8 cellular contexts compared by ENCODE assay signal in genomic region chr19:35248310-35249145, GRCh38. TPM values are rescaled to one million over a fixed set of nuclear protein-coding genes. Genes with fewer than 3 reads are reported as not detected.
DNase-seq lines count a peak whose midpoint lies in the region; ATAC-seq, FAIRE-seq and TF ChIP-seq lines count a peak whose summit lies in the region.

Gene LSR, plus strand, starts transcription at chr19:35249002. Its CDS starts 21 bp downstream, at chr19:35249023.

- H3K79me1 ChIP-seq in H1 (ENCODE audit: low read depth, low read length): peaks cover 7% of the 10 kb centered on the region; the same call in 1 of the 2 replicates

- H3K27me3 ChIP-seq in H1 (replicated peaks in 1 of 4; ENCODE audit: control insufficient read depth in 3 of 4, extremely low read depth in 1 of 4, insufficient read depth in 3 of 4, low read length in 3 of 4) (no peaks in the 10 kb centered on the region), thoracic aorta (replicated peaks; ENCODE audit: insufficient read depth) (no peaks in the 10 kb centered on the region)

- CTCF ChIA-PET in GM10248 (lab: Yijun Ruan, JAX): interaction anchor here (1.5 kb wide), 1 partner anchor 247 kb away, joined by 3 read pairs; no protein-coding TSS in a partner anchor
- CTCF ChIA-PET in HEK293 (lab: Yijun Ruan, JAX): interaction anchor here (0.6 to 1.5 kb wide), 5 partner anchors 28 to 455 kb away, joined by 3 to 5 read pairs (median 4); no protein-coding TSS in a partner anchor
- CTCF ChIA-PET in H1 (lab: Charles Lee; ENCODE audit: partially characterized antibody): interaction anchor here (1.0 kb wide), 2 partner anchors 24 to 107 kb away, joined by 3 read pairs; no protein-coding TSS in a partner anchor

- TF ChIP-seq EP300 in H1 (IDR thresholded peaks at IDR 0.05; ENCODE audit: borderline replicate concordance in 1 of 2, low read depth in 2 of 2, low read length in 2 of 2): peak in 1 of 2 experiments; percentile 97; a peak in 2 of 3 replicates

- peak within 1 kb of the TSS; percentile 100 for H2BK5ac ChIP-seq in H1 (ENCODE audit: low read depth, low read length)

- peak within 1 kb of the TSS; percentile 97 for H3K56ac ChIP-seq in H1 (replicated peaks; ENCODE audit: insufficient read length, low read depth, low read length)

- H3K9ac ChIP-seq in H1 (replicated peaks in 1 of 4; ENCODE audit: extremely low read depth in 1 of 4, low read depth in 3 of 4, low read length in 3 of 4): peak within 1 kb of the TSS; percentile 88 to 99 (median 97)

- peaks cover 17 to 21% of the 10 kb centered on the region in 2 experiments for H4K20me1 ChIP-seq in H1 (replicated peaks in 1 of 2; ENCODE audit: control insufficient read depth in 1 of 2, insufficient read depth in 2 of 2, low read length in 2 of 2)

- H2BK15ac ChIP-seq in H1 (ENCODE audit: low read length): 0 out of 2 replicates have a peak within 1 kb of the TSS, but pooled peaks have one; percentile 29

- H3K4me3 ChIP-seq in HEK293 (ENCODE audit: low read depth, low read length) (peak within 1 kb of the TSS; percentile 63), H1 (ENCODE audit: extremely low read depth in 1 of 4, insufficient read depth in 2 of 4, low read depth in 3 of 4, low read length in 4 of 4) (peak within 1 kb of the TSS; percentile 44 to 96 (median 72)), thoracic aorta (peak within 1 kb of the TSS; percentile 73)

- H2BK12ac ChIP-seq in H1 (ENCODE audit: low read depth, low read length): peak within 1 kb of the TSS; percentile 100

- H2AFZ ChIP-seq in H1 (ENCODE audit: low read length): peak within 1 kb of the TSS; percentile 99; the same call in 1 of the 2 replicates

- H3K23me2 ChIP-seq in H1 (ENCODE audit: low read depth, low read length): peaks cover 10% of the 10 kb centered on the region; the same call in 1 of the 2 replicates

- no peaks in the 10 kb centered on the region for H3K9me3 Mint-ChIP-seq in natural killer cell

- H3K27me3 Mint-ChIP-seq in natural killer cell (ENCODE audit: low read depth in 2 of 2): peaks cover 37 to 42% of the 10 kb centered on the region in 2 donors

- peak within 1 kb of the TSS; percentile 99 for H3K18ac ChIP-seq in H1 (ENCODE audit: extremely low read depth, low read length)

- peak within 1 kb of the TSS; percentile 40; the same call in 1 of the 2 replicates for H2AK5ac ChIP-seq in H1 (ENCODE audit: low read depth, low read length)

- peak within 1 kb of the TSS; percentile 100 for H4K5ac ChIP-seq in H1 (ENCODE audit: insufficient read length, low read depth, low read length)

- DNase-seq in GM10248 (ENCODE audit: extremely low spot score) (peak; percentile 97), NCI-H146 treated with DMSO at 0.1 percent for 48 hours (lab: John Stamatoyannopoulos, UW; ENCODE audit: unreplicated experiment) (peak; percentile 94), H1 (ENCODE audit: low read depth in 1 of 2, low spot score in 2 of 2) (peak; percentile 88 to 93), natural killer cell (peak; percentile 30), thoracic aorta (ENCODE audit: low spot score) (no peak), cortex of kidney (lab: John Stamatoyannopoulos, UW) (no peak)
- DNase-seq in activated CD4-positive, alpha-beta T cell treated with anti-CD3 and anti-CD28 coated beads, Interleukin-2, amount 50 U/mL, for 4 hours: peak; percentile 66 to 70

- peaks cover 27 to 39% of the 10 kb centered on the region in 2 experiments for H3K36me3 ChIP-seq in HEK293 (ENCODE audit: control insufficient read depth in 2 of 2, insufficient read depth in 1 of 2, low read length in 2 of 2)
- peaks cover 9 to 15% (median 13%) of the 10 kb centered on the region in 4 experiments; a peak in 7 of 8 replicates for H3K36me3 ChIP-seq in H1 (ENCODE audit: control insufficient read depth in 2 of 4, insufficient read depth in 4 of 4, low read length in 3 of 4)
- H3K36me3 ChIP-seq in thoracic aorta: no peaks in the 10 kb centered on the region

- peak within 1 kb of the TSS in 1 of 2 donors; percentile 52 for H3K27ac Mint-ChIP-seq in natural killer cell

- TF ChIP-seq POLR2A in H1 (IDR thresholded peaks at IDR 0.05; ENCODE audit: control extremely low read depth in 1 of 2, low read depth in 2 of 2, low read length in 2 of 2): peak; percentile 99

- H3K4ac ChIP-seq in H1 (replicated peaks; ENCODE audit: insufficient read length, low read depth, low read length): peak within 1 kb of the TSS; percentile 99

- WGBS in H1 (ENCODE audit: extremely low coverage in 1 of 2, insufficient coverage in 1 of 2, insufficient read length in 1 of 2, insufficient replicate concordance in 2 of 2, low coverage in 1 of 2, low lambda C conversion rate in 2 of 2, missing lambda C conversion rate in 1 of 2), 2 experiments: 3% methylated on average over 52 of the region's 69 CpGs; no CpG with 5 or more reads in 1 of the 2 experiments

- TF ChIP-seq RAD21 in H1 (IDR thresholded peaks at IDR 0.05 in 1 of 2, conservative IDR thresholded peaks at IDR 0.05 in 1 of 2; ENCODE audit: low read depth in 2 of 2, low read length in 2 of 2): peak in 1 of 2 experiments; percentile 15; a peak in 1 of 4 replicates

- peak within 1 kb of the TSS; percentile 94 for H2BK20ac ChIP-seq in H1 (ENCODE audit: low read length)

- ATAC-seq in natural killer cell (peak; percentile 72 to 79 (median 79)), thoracic aorta (ENCODE audit: insufficient number of reproducible peaks, low FRiP score, low read depth) (no peak)

- POLR2A ChIA-PET in GM10248 (lab: Yijun Ruan, JAX) (no interaction called here), HEK293 (lab: Yijun Ruan, JAX) (interaction anchor here (0.9 to 1.0 kb wide), 2 partner anchors 10 to 107 kb away, joined by 4 read pairs; no protein-coding TSS in a partner anchor), H1 (lab: Charles Lee; ENCODE audit: partially characterized antibody) (interaction anchor here (0.9 to 9.8 kb wide), 11 partner anchors 11 to 95 kb away, joined by 3 to 146 read pairs (median 4); partner anchors contain the start of genes FXYD5 and USF2)

- H2BK120ac ChIP-seq in H1 (replicated peaks; ENCODE audit: low read depth, low read length): peak within 1 kb of the TSS; percentile 100

- no peak for FAIRE-seq in H1 (lab: Jason Lieb, UNC)

- intact Hi-C loops in natural killer cell (cut with micrococcal nuclease): no loop called here

- TF ChIP-seq CTCF in GM10248 (IDR thresholded peaks at IDR 0.05; ENCODE audit: control extremely low read depth, extremely low read depth, low read depth, missing control alignments): no peak
- TF ChIP-seq CTCF in HEK293 (tag by site-specific recombination; IDR thresholded peaks at IDR 0.05): peak; percentile 97
- TF ChIP-seq CTCF in H1 (IDR thresholded peaks at IDR 0.05; ENCODE audit: control extremely low read depth in 1 of 3, insufficient read depth in 1 of 3, low read depth in 1 of 3, low read length in 3 of 3): peak in 1 of 3 experiments; percentile 19; a peak in 1 of 4 replicates
- TF ChIP-seq CTCF in natural killer cell (IDR thresholded peaks at IDR 0.05): no peak
- TF ChIP-seq CTCF in thoracic aorta (IDR thresholded peaks at IDR 0.05): no peak

- H3K4me2 ChIP-seq in H1 (ENCODE audit: insufficient read depth in 1 of 2, low read depth in 2 of 2, low read length in 2 of 2): peak within 1 kb of the TSS; percentile 47 to 83

- peak within 1 kb of the TSS; percentile 100 for H4K91ac ChIP-seq in H1 (replicated peaks; ENCODE audit: insufficient read length, low read length)

- H3K36me3 Mint-ChIP-seq in natural killer cell: peaks cover 5% of the 10 kb centered on the region

- H3K4me1 ChIP-seq in HEK293 (ENCODE audit: control insufficient read depth, insufficient read depth, low read length) (peaks cover 9% of the 10 kb centered on the region), H1 (replicated peaks in 1 of 4; ENCODE audit: control insufficient read depth in 3 of 4, insufficient read depth in 4 of 4, low read length in 3 of 4) (peaks cover 0 to 12% (median 8%) of the 10 kb centered on the region in 4 experiments; a peak in 6 of 7 replicates), thoracic aorta (ENCODE audit: control insufficient read depth in 1 of 2, low read depth in 2 of 2) (peaks cover 0 to 6% of the 10 kb centered on the region in 2 donors)

- H3K27ac ChIP-seq in HEK293 (ENCODE audit: extremely low read depth, low read depth, low read length) (peak within 1 kb of the TSS; percentile 98), H1 (ENCODE audit: low read depth, low read length) (peak within 1 kb of the TSS; percentile 100), thoracic aorta (peak within 1 kb of the TSS; percentile 15 to 43)

- H3K9me3 ChIP-seq in HEK293 (ENCODE audit: control insufficient read depth, insufficient read depth, low read depth, low read length) (no peaks in the 10 kb centered on the region; the same call in 1 of the 2 replicates), H1 (ENCODE audit: insufficient read depth in 2 of 2, low read depth in 1 of 2, low read length in 1 of 2) (no peaks in the 10 kb centered on the region), thoracic aorta (no peaks in the 10 kb centered on the region)

- H4K8ac ChIP-seq in H1 (ENCODE audit: extremely low read depth, insufficient read depth, low read length): peak within 1 kb of the TSS; percentile 100

- H3K4me1 Mint-ChIP-seq in natural killer cell: peaks cover 14 to 24% of the 10 kb centered on the region in 2 donors

- no peak within 1 kb of the TSS for H3K14ac ChIP-seq in H1 (ENCODE audit: insufficient read length)

- peaks cover 10 to 35% of the 10 kb centered on the region in 2 experiments for H3K79me2 ChIP-seq in H1 (ENCODE audit: control insufficient read depth in 1 of 2, insufficient read depth in 2 of 2, low read length in 2 of 2)

- H3K23ac ChIP-seq in H1 (ENCODE audit: insufficient read length): no peak within 1 kb of the TSS

- peak within 1 kb of the TSS; percentile 78 for H3K4me3 Mint-ChIP-seq in natural killer cell

TF ChIP-seq in HEK293, 187 proteins besides CTCF, POLR2A, EP300 and RAD21 (continues in another document):
- TF ChIP-seq ZNF623 (tag by site-specific recombination; IDR thresholded peaks at IDR 0.05) (no peak; the same call in 1 of the 2 replicates), ZNF174 (tag by site-specific recombination; IDR thresholded peaks at IDR 0.05) (no peak), GLIS1 (tag by site-specific recombination; IDR thresholded peaks at IDR 0.05) (peak; percentile 89)

TF ChIP-seq in H1, 55 proteins besides CTCF, POLR2A, EP300 and RAD21 (continues in another document):
- TF ChIP-seq MAFK (IDR thresholded peaks at IDR 0.05; ENCODE audit: low read depth, low read length) (no peak), RXRA (IDR thresholded peaks at IDR 0.05; ENCODE audit: insufficient read depth, low read depth, low read length) (no peak), JUND (IDR thresholded peaks at IDR 0.05; ENCODE audit: low read length) (peak; percentile 95)

RNA-seq across cellular contexts. Expression of gene LSR, which starts in this region (rescaled TPM):
- total RNA-seq in H1 (2021; fragmentation: NEBNext Ultra II Directional; extraction: Animal tissue kit (Norgen Biotek cat#: 25700)): 159 and 166 TPM in 2 replicates
- polyA plus RNA-seq in H1 (2011; rRNA removed): 186 and 296 TPM in 2 replicates
- 106 TPM for polyA plus RNA-seq in H1 (2011; cell fraction: cytosol; rRNA removed)
- polyA plus RNA-seq in H1 (2011; cell fraction: nucleus; rRNA removed): 204 TPM
- 145 to 238 TPM (median 230 TPM) in 4 replicates for polyA plus RNA-seq in H1 (2012, experiment 1 of 2)
- 175 TPM for polyA plus RNA-seq in H1 (2012, experiment 2 of 2)
- 208 TPM for polyA plus RNA-seq in H1 (2013, experiment 1 of 2)
- polyA plus RNA-seq in H1 (2013, experiment 2 of 2): 218 TPM
- polyA minus RNA-seq in H1 (2011; rRNA and poly(A)+ RNA removed): 87.1 and 93.1 TPM in 2 replicates
- polyA minus RNA-seq in H1 (2011; cell fraction: cytosol; rRNA and poly(A)+ RNA removed): 222 TPM
- 191 TPM for polyA minus RNA-seq in H1 (2011; cell fraction: nucleus; rRNA and poly(A)+ RNA removed)
- 1 to 10 TPM; 3.4 to 6.9 (median 6.7) TPM for total RNA-seq in natural killer cell
- 1 to 10 TPM; 7.6 to 9.3 TPM for total RNA-seq in thoracic aorta

Comparison
In these comparisons a context has a peak if more than half of its experiments do, and no peak if none do; other contexts are left out.
1. RNA of gene LSR (total RNA-seq): 159 to 166 TPM in H1; 7.6 to 9.3 TPM in thoracic aorta and 3.4 to 6.9 TPM in natural killer cell; every median in the first group is over 10 times any median in the second.
2. DNase-seq: peak in GM10248 (single experiment), NCI-H146 treated with DMSO at 0.1 percent for 48 hours (single experiment), activated CD4-positive, alpha-beta T cell treated with anti-CD3 and anti-CD28 coated beads, Interleukin-2, amount 50 U/mL, for 4 hours (2 of 2), H1 (2 of 2) and natural killer cell (single experiment); none in thoracic aorta (single experiment) and cortex of kidney (single experiment).
3. H3K27ac ChIP-seq: peak in every context shown above with its lines; median percentile 100 in H1; 98 in HEK293; 29 in thoracic aorta.
4. Peak in every context shown above with its lines, with median percentiles within 50 percentile points of each other: H3K4me3 ChIP-seq.